Comparison of ENCODE assay signal across 20 cellular contexts in the genomic region with DNA sequence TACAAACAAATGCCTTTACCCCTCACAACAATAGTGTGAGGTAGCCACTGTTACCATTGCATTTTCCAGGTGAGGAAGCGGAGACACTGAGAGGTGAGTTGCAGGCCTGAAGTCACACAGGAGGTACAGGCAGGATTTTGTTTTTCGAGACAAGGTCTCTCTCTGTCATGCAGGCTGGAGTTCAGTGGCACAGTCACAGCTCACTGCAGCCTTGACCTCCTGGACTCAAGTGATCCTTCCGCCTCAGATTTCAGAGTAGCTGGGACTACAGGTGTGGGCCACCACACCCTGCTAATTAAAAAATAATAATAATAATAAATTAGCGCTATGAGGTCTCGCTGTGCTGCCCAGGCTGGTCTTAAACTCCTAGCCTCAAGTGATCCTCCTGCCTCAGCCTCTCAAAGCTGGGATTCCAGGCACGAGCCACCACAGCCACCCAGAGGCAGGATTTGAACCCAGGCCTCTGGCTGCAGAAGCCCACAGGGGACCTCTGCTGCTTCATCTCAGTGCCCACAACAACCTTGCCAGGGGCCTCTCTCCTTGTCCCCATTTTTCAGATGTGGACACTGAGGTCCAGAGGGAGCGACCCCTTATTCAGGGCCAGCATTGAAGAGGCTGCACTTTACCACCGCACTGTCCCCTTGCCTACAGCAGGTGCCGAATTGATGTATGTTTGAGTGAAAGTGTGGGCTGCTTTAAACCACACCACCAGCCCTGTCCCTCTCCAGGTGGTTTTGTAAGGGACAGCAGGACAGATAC. TPM values are rescaled to one million over a fixed set of nuclear protein-coding genes. Genes with fewer than 3 reads are reported as not detected.
DNase-seq lines count a peak whose midpoint lies in the region; ATAC-seq, FAIRE-seq and TF ChIP-seq lines count a peak whose summit lies in the region.
"Had no signal": no experiment of that assay in that cellular context is flagged by ENCODE, and none has a peak within 500 bp of the region (broad histone marks: within the 10 kb centered on the region; RNA-seq: fewer than 3 reads in every experiment).

No MANE protein-coding gene starts in this region.

- CTCF ChIA-PET in HepG2 (lab: Yijun Ruan, JAX; ENCODE audit: low intra/inter-chr PET ratio, low total read pairs), result no interaction called here
- CTCF ChIA-PET in H1 (lab: Charles Lee; ENCODE audit: partially characterized antibody), result interaction anchor here (0.7 to 5.6 kb wide), 7 partner anchors 9 to 381 kb away, joined by 3 to 31 read pairs (median 7); no protein-coding TSS in a partner anchor

- no peak overlapping the region for H2BK120ac ChIP-seq in H1 (replicated peaks; ENCODE audit: low read depth, low read length)

- no peaks in the 10 kb centered on the region for H3K9me3 ChIP-seq in HepG2 (ENCODE audit: low read length)
- H3K9me3 ChIP-seq in right lobe of liver, result no peaks in the 10 kb centered on the region
- H3K9me3 ChIP-seq in H1 (ENCODE audit: insufficient read depth in 2 of 2, low read depth in 1 of 2, low read length in 1 of 2), result peaks cover 0 to 3% of the 10 kb centered on the region in 2 experiments; a peak in 2 of 4 replicates
- H3K9me3 ChIP-seq in neural progenitor cell (ENCODE audit: low read depth), result no peaks in the 10 kb centered on the region
- H3K9me3 ChIP-seq in prostate gland, result no peaks in the 10 kb centered on the region
- H3K9me3 ChIP-seq: BLaER1, HAP-1 had no signal

- peak overlapping the region; percentile 50; the same call in 1 of the 2 replicates for H2BK12ac ChIP-seq in H1 (ENCODE audit: low read depth, low read length)

- H3K27me3 Mint-ChIP-seq in neural progenitor cell (ENCODE audit: insufficient read depth, low read depth), result peaks cover 27% of the 10 kb centered on the region

- peak overlapping the region; percentile 62 for H4K91ac ChIP-seq in H1 (replicated peaks; ENCODE audit: insufficient read length, low read length)

- H3K56ac ChIP-seq in H1 (replicated peaks; ENCODE audit: insufficient read length, low read depth, low read length), result no peak overlapping the region

- ATAC-seq in HepG2 (no peak), right lobe of liver (no peak), HG02610 (IDR thresholded peaks at IDR 0.05; ENCODE audit: unreplicated experiment) (no peak)
- ATAC-seq: CD8-positive, alpha-beta T cell; GM12878 had no signal

- no peak overlapping the region for H4K5ac ChIP-seq in H1 (ENCODE audit: insufficient read length, low read depth, low read length)

- H3F3A ChIP-seq in neural progenitor cell (ENCODE audit: low read depth), result peaks cover 24% of the 10 kb centered on the region

- no peaks in the 10 kb centered on the region for H3K36me3 Mint-ChIP-seq in neural progenitor cell
- H3K36me3 Mint-ChIP-seq: CD8-positive, alpha-beta T cell had no signal

- H3K14ac ChIP-seq in H1 (ENCODE audit: insufficient read length), result no peak overlapping the region

- intact Hi-C loops in HepG2 (cut with micrococcal nuclease; ENCODE audit: unreplicated experiment), result no loop called here
- intact Hi-C loops in right lobe of liver (cut with DNase I), result no loop called here
- intact Hi-C loops in prostate gland (cut with DNase I), result no loop called here

- TF ChIP-seq EP300 in HepG2 (IDR thresholded peaks at IDR 0.05; ENCODE audit: low read depth in 2 of 2, low read length in 2 of 2) (no peak), HepG2 (CRISPR knock-in tag; IDR thresholded peaks at IDR 0.05; ENCODE audit: borderline replicate concordance) (no peak), H1 (IDR thresholded peaks at IDR 0.05; ENCODE audit: borderline replicate concordance in 1 of 2, low read depth in 2 of 2, low read length in 2 of 2) (no peak)

- H2BK20ac ChIP-seq in H1 (ENCODE audit: low read length), result no peak overlapping the region

- no peak for TF ChIP-seq CTCF in HepG2 (CRISPR knock-in tag; IDR thresholded peaks at IDR 0.05)
- TF ChIP-seq CTCF in right lobe of liver (IDR thresholded peaks at IDR 0.05), result no peak
- TF ChIP-seq CTCF in H1 (IDR thresholded peaks at IDR 0.05; ENCODE audit: control extremely low read depth in 1 of 3, insufficient read depth in 1 of 3, low read depth in 1 of 3, low read length in 3 of 3), result no peak
- TF ChIP-seq CTCF in neural progenitor cell (IDR thresholded peaks at IDR 0.05), result no peak
- no peak for TF ChIP-seq CTCF in prostate gland (IDR thresholded peaks at IDR 0.05)

- peaks cover 2% of the 10 kb centered on the region for H3K9me3 Mint-ChIP-seq in neural progenitor cell
- H3K9me3 Mint-ChIP-seq: CD8-positive, alpha-beta T cell had no signal

- H2AK5ac ChIP-seq in H1 (ENCODE audit: low read depth, low read length), result 0 out of 2 replicates have a peak overlapping the region, but pooled peaks have one; percentile 24

- H3K18ac ChIP-seq in H1 (ENCODE audit: extremely low read depth, low read length), result no peak overlapping the region

- no peak overlapping the region for H3K4me3 ChIP-seq in HepG2 (replicated peaks in 1 of 3; ENCODE audit: insufficient read depth in 1 of 3, low read depth in 2 of 3, low read length in 3 of 3)
- H3K4me3 ChIP-seq in right lobe of liver, result no peak overlapping the region
- H3K4me3 ChIP-seq in H1 (ENCODE audit: extremely low read depth in 1 of 4, insufficient read depth in 2 of 4, low read depth in 3 of 4, low read length in 4 of 4), result no peak overlapping the region
- no peak overlapping the region for H3K4me3 ChIP-seq in neural progenitor cell
- H3K4me3 ChIP-seq in prostate gland, result no peak overlapping the region
- H3K4me3 ChIP-seq: BLaER1, GM12878, HAP-1 had no signal

- in situ Hi-C loops in HepG2 (cut with HindIII; ENCODE audit: extremely low pct_ligation_motif_present, low pct_unique_long_range_greater_than_20kb), result loop anchor here (10.0 kb wide), 1 partner anchor 97 kb away; no protein-coding TSS in a partner anchor

- H3K4me3 Mint-ChIP-seq in neural progenitor cell, result no peak overlapping the region
- H3K4me3 Mint-ChIP-seq: CD8-positive, alpha-beta T cell had no signal

- no peak for FAIRE-seq in HepG2 (lab: Jason Lieb, UNC)
- FAIRE-seq in H1 (lab: Jason Lieb, UNC), result no peak
- FAIRE-seq: GM12878 had no signal

- H3K4me2 ChIP-seq in HepG2 (ENCODE audit: low read depth, low read length), result no peak overlapping the region; the same call in 1 of the 2 replicates
- H3K4me2 ChIP-seq in H1 (ENCODE audit: insufficient read depth in 1 of 2, low read depth in 2 of 2, low read length in 2 of 2), result no peak overlapping the region
- no peak overlapping the region for H3K4me2 ChIP-seq in neural progenitor cell

- peak overlapping the region; percentile 71; the same call in 1 of the 2 replicates for H2BK5ac ChIP-seq in H1 (ENCODE audit: low read depth, low read length)

- H3K4ac ChIP-seq in H1 (replicated peaks; ENCODE audit: insufficient read length, low read depth, low read length), result no peak overlapping the region

- H3K79me2 ChIP-seq in HepG2 (ENCODE audit: insufficient read depth, low read length) (no peaks in the 10 kb centered on the region), H1 (ENCODE audit: control insufficient read depth in 1 of 2, insufficient read depth in 2 of 2, low read length in 2 of 2) (no peaks in the 10 kb centered on the region), neural progenitor cell (ENCODE audit: low read depth) (no peaks in the 10 kb centered on the region)

- peaks cover 13 to 52% of the 10 kb centered on the region in 2 experiments; a peak in 4 of 5 replicates for H3K27me3 ChIP-seq in HepG2 (ENCODE audit: control insufficient read depth in 1 of 2, insufficient read depth in 2 of 2, low read length in 2 of 2)
- no peaks in the 10 kb centered on the region for H3K27me3 ChIP-seq in right lobe of liver
- H3K27me3 ChIP-seq in H1 (replicated peaks in 1 of 4; ENCODE audit: control insufficient read depth in 3 of 4, extremely low read depth in 1 of 4, insufficient read depth in 3 of 4, low read length in 3 of 4), result no peaks in the 10 kb centered on the region; a peak in 1 of 7 replicates
- no peaks in the 10 kb centered on the region for H3K27me3 ChIP-seq in neural progenitor cell
- H3K27me3 ChIP-seq in prostate gland (replicated peaks; ENCODE audit: insufficient read depth), result no peaks in the 10 kb centered on the region
- H3K27me3 ChIP-seq: BLaER1 had no signal

- 59% methylated on average over 9 of the region's 9 CpGs for WGBS in HepG2 (ENCODE audit: low lambda C conversion rate)
- 93% methylated on average over 4 of the region's 9 CpGs for WGBS in right lobe of liver (ENCODE audit: insufficient coverage, low coverage, low lambda C conversion rate, missing lambda C conversion rate)
- WGBS in H1 (ENCODE audit: extremely low coverage in 1 of 2, insufficient coverage in 1 of 2, insufficient read length in 1 of 2, insufficient replicate concordance in 2 of 2, low coverage in 1 of 2, low lambda C conversion rate in 2 of 2, missing lambda C conversion rate in 1 of 2), 2 experiments, result 89% methylated on average over 9 of the region's 9 CpGs; no CpG with 5 or more reads in 1 of the 2 experiments
- WGBS in prostate gland, result 93% methylated on average over 9 of the region's 9 CpGs

- H4K8ac ChIP-seq in H1 (ENCODE audit: extremely low read depth, insufficient read depth, low read length), result no peak overlapping the region

- H3K4me1 ChIP-seq in HepG2 (ENCODE audit: insufficient read depth, low read length) (peaks cover 33% of the 10 kb centered on the region), right lobe of liver (peaks cover 0 to 4% (median 0%) of the 10 kb centered on the region in 4 donors), H1 (replicated peaks in 1 of 4; ENCODE audit: control insufficient read depth in 3 of 4, insufficient read depth in 4 of 4, low read length in 3 of 4) (peaks cover 4 to 29% (median 12%) of the 10 kb centered on the region in 4 experiments), neural progenitor cell (peaks cover 25% of the 10 kb centered on the region), prostate gland (replicated peaks) (no peaks in the 10 kb centered on the region)

- H3K4me1 Mint-ChIP-seq in neural progenitor cell, result peaks cover 57% of the 10 kb centered on the region

- H2AFZ ChIP-seq in HepG2 (ENCODE audit: low read length) (no peak overlapping the region), H1 (ENCODE audit: low read length) (no peak overlapping the region), neural progenitor cell (replicated peaks) (no peak overlapping the region)

- H4K20me1 ChIP-seq in HepG2 (ENCODE audit: insufficient read depth, low read length) (no peaks in the 10 kb centered on the region), H1 (replicated peaks in 1 of 2; ENCODE audit: control insufficient read depth in 1 of 2, insufficient read depth in 2 of 2, low read length in 2 of 2) (no peaks in the 10 kb centered on the region), neural progenitor cell (ENCODE audit: low read depth) (no peaks in the 10 kb centered on the region)
- H4K20me1 ChIP-seq: BLaER1 had no signal

- H3K36me3 ChIP-seq in HepG2 (replicated peaks in 1 of 2; ENCODE audit: control insufficient read depth in 1 of 2, insufficient read depth in 2 of 2, low read length in 2 of 2) (no peaks in the 10 kb centered on the region), right lobe of liver (no peaks in the 10 kb centered on the region), H1 (ENCODE audit: control insufficient read depth in 2 of 4, insufficient read depth in 4 of 4, low read length in 3 of 4) (no peaks in the 10 kb centered on the region), neural progenitor cell (no peaks in the 10 kb centered on the region), prostate gland (no peaks in the 10 kb centered on the region)
- H3K36me3 ChIP-seq: BLaER1, HAP-1 had no signal

- peak overlapping the region; percentile 21 for H3K27ac Mint-ChIP-seq in neural progenitor cell
- H3K27ac Mint-ChIP-seq: CD8-positive, alpha-beta T cell had no signal

- TF ChIP-seq POLR2A in HepG2 (IDR thresholded peaks at IDR 0.05; ENCODE audit: insufficient read depth in 1 of 2, low read depth in 2 of 2, low read length in 2 of 2) (no peak), right lobe of liver (IDR thresholded peaks at IDR 0.05) (no peak), H1 (IDR thresholded peaks at IDR 0.05; ENCODE audit: control extremely low read depth in 1 of 2, low read depth in 2 of 2, low read length in 2 of 2) (no peak), prostate gland (IDR thresholded peaks at IDR 0.05) (no peak)

- DNase-seq in HepG2 (ENCODE audit: low spot score) (no peak), right lobe of liver (no peak), H1 (ENCODE audit: low read depth in 1 of 2, low spot score in 2 of 2) (no peak), neural progenitor cell (ENCODE audit: low spot score) (no peak), prostate gland (ENCODE audit: low spot score) (no peak), T1000 (lab: John Stamatoyannopoulos, UW) (no peak)
- DNase-seq: 8988T, Calu3, DMS 273 treated with DMSO at 0.1 percent for 48 hours, DMS53, DND-41, EL had no signal

- H3K27ac ChIP-seq in HepG2 (ENCODE audit: extremely low read length, insufficient read depth, low read length) (no peak overlapping the region), right lobe of liver (no peak overlapping the region), H1 (ENCODE audit: low read depth, low read length) (no peak overlapping the region), neural progenitor cell (no peak overlapping the region), prostate gland (no peak overlapping the region)
- H3K27ac ChIP-seq: BLaER1 had no signal

- TF ChIP-seq RAD21 in HepG2 (CRISPR knock-in tag; IDR thresholded peaks at IDR 0.05) (no peak), H1 (IDR thresholded peaks at IDR 0.05 in 1 of 2, conservative IDR thresholded peaks at IDR 0.05 in 1 of 2; ENCODE audit: low read depth in 2 of 2, low read length in 2 of 2) (no peak)

- peak overlapping the region; percentile 92; the same call in 1 of the 2 replicates for H2BK15ac ChIP-seq in H1 (ENCODE audit: low read length)

- H3K9ac ChIP-seq in HepG2 (ENCODE audit: insufficient read depth, low read depth, low read length), result no peak overlapping the region
- no peak overlapping the region for H3K9ac ChIP-seq in H1 (replicated peaks in 1 of 4; ENCODE audit: extremely low read depth in 1 of 4, low read depth in 3 of 4, low read length in 3 of 4)
- H3K9ac ChIP-seq in neural progenitor cell, result no peak overlapping the region
- H3K9ac ChIP-seq: BLaER1 had no signal

- no peaks in the 10 kb centered on the region for H3K79me1 ChIP-seq in H1 (ENCODE audit: low read depth, low read length)

- no TSS peak for BruUV-seq in HepG2 (replicated peaks; lab: Mats Ljungman, UMichigan)

- no peak overlapping the region for H3K23ac ChIP-seq in H1 (ENCODE audit: insufficient read length)

- no peaks in the 10 kb centered on the region for H3K23me2 ChIP-seq in H1 (ENCODE audit: low read depth, low read length)

- POLR2A ChIA-PET in HepG2 (lab: Yijun Ruan, JAX) (interaction anchor here (1.3 to 2.5 kb wide), 3 partner anchors 9 to 32 kb away, joined by 3 to 12 read pairs (median 4); no protein-coding TSS in a partner anchor), H1 (lab: Charles Lee; ENCODE audit: partially characterized antibody) (no interaction called here)

RNA-seq across cellular contexts. Expression of a gene that starts 16.0 kb away (rescaled TPM):
- total RNA-seq in HepG2 (2016; rRNA removed; fragmentation: Illumina TruSeq; extraction: Trizol), result not detected in 2 replicates
- not detected in 2 replicates for total RNA-seq in HepG2 (2016; cell fraction: cytosol; rRNA removed; fragmentation: Illumina TruSeq; extraction: Trizol; ENCODE audit: low read depth)
- not detected in 2 replicates for total RNA-seq in HepG2 (2016; cell fraction: insoluble cytoplasmic fraction; rRNA removed; fragmentation: Illumina TruSeq; extraction: Trizol)
- total RNA-seq in HepG2 (2016; cell fraction: membrane; rRNA removed; fragmentation: Illumina TruSeq; extraction: Trizol), result not detected in 2 replicates
- total RNA-seq in HepG2 (2016; cell fraction: nucleus; rRNA removed; fragmentation: Illumina TruSeq; extraction: Trizol), result not detected in 2 replicates
- polyA plus RNA-seq in HepG2 (2011; rRNA removed), result not detected in 2 replicates
- not detected in 2 replicates for polyA plus RNA-seq in HepG2 (2011; cell fraction: cytosol; rRNA removed)
- polyA plus RNA-seq in HepG2 (2011; cell fraction: nucleus; rRNA removed), result not detected in 2 replicates
- polyA plus RNA-seq in HepG2 (2012), result not detected in 2 replicates
- not detected in 2 replicates for polyA plus RNA-seq in HepG2 (2016; cell fraction: cytosol; fragmentation: Illumina TruSeq; extraction: Trizol; ENCODE audit: low read depth)
- not detected in 2 replicates for polyA plus RNA-seq in HepG2 (2016; cell fraction: insoluble cytoplasmic fraction; fragmentation: Illumina TruSeq; extraction: Trizol; ENCODE audit: low read depth)
- not detected in 2 replicates for polyA plus RNA-seq in HepG2 (2016; cell fraction: membrane; fragmentation: Illumina TruSeq; extraction: Trizol; ENCODE audit: low read depth)
- polyA plus RNA-seq in HepG2 (2016; cell fraction: nucleus; fragmentation: Illumina TruSeq; extraction: Trizol; ENCODE audit: insufficient read depth, low read depth), result not detected in 2 replicates
- polyA minus RNA-seq in HepG2 (2011; rRNA and poly(A)+ RNA removed; ENCODE audit: low replicate concordance), result not detected in 2 replicates
- polyA minus RNA-seq in HepG2 (2011; cell fraction: cytosol; rRNA and poly(A)+ RNA removed), result not detected in 2 replicates
- not detected in 2 replicates for polyA minus RNA-seq in HepG2 (2011; cell fraction: nucleus; rRNA and poly(A)+ RNA removed)
- total RNA-seq in right lobe of liver, result not detected
- total RNA-seq in H1 (2021; fragmentation: NEBNext Ultra II Directional; extraction: Animal tissue kit (Norgen Biotek cat#: 25700)), result not detected in 2 replicates
- 0.06 and 0.18 TPM in 2 replicates for polyA plus RNA-seq in H1 (2011; rRNA removed)
- polyA plus RNA-seq in H1 (2011; cell fraction: cytosol; rRNA removed), result 0.12 TPM
- polyA plus RNA-seq in H1 (2011; cell fraction: nucleus; rRNA removed), result 0.23 TPM
- polyA plus RNA-seq in H1 (2012, experiment 1 of 2), result 0.15 to 0.29 TPM in 2 of 4 replicates, not detected in the others
- 0.42 TPM for polyA plus RNA-seq in H1 (2012, experiment 2 of 2)
- polyA plus RNA-seq in H1 (2013, experiment 1 of 2), result 0.06 TPM
- 0.02 TPM for polyA plus RNA-seq in H1 (2013, experiment 2 of 2)
- polyA minus RNA-seq in H1 (2011; rRNA and poly(A)+ RNA removed), result 0.17 TPM in 1 of 2 replicates, not detected in the other
- not detected for polyA minus RNA-seq in H1 (2011; cell fraction: cytosol; rRNA and poly(A)+ RNA removed)
- polyA minus RNA-seq in H1 (2011; cell fraction: nucleus; rRNA and poly(A)+ RNA removed), result not detected
- 0.43 TPM in 1 of 2 replicates, not detected in the other for total RNA-seq in neural progenitor cell (ENCODE audit: low replicate concordance)
- not detected for total RNA-seq in prostate gland
- total RNA-seq: A673; Calu3; CD8-positive, alpha-beta T cell; GM12878; H4; HT-29 had no signal
